ENCODE assay signal across 8 cellular contexts in genomic region chr7:101538596-101539459, GRCh38.
A peak's percentile ranks its signal among the peaks of the same experiment; 100 is the strongest.
DNase-seq lines count a peak whose midpoint lies in the region; ATAC-seq and TF ChIP-seq lines count a peak whose summit lies in the region.

No MANE protein-coding gene starts in this region.

- no peaks in the 10 kb centered on the region for H3K36me3 ChIP-seq in liver (ENCODE audit: control insufficient read depth in 4 of 4, insufficient read depth in 3 of 4, low read depth in 1 of 4, low read length in 3 of 4)

- DNase-seq in EL: peak; percentile 47
- peak; percentile 50 for DNase-seq in LoVo (ENCODE audit: low spot score)
- DNase-seq in activated CD4-positive, CD25-positive, alpha-beta regulatory T cell (lab: John Stamatoyannopoulos, UW): peak; percentile 10 to 42 (median 17)
- DNase-seq in caudate nucleus (lab: John Stamatoyannopoulos, UW): peak in 32 of 61 donors; percentile 1 to 43 (median 10)
- peak; percentile 20 to 45 (median 39) for DNase-seq in stimulated activated CD4-positive, alpha-beta T cell treated with anti-CD3 and anti-CD28 coated beads, TNF-alpha, amount 100 ng/mL, for 48 hours (ENCODE audit: low read depth in 3 of 3)

- H3K27ac ChIP-seq in caudate nucleus (ENCODE audit: low read depth, low read length): no peak overlapping the region
- no peak overlapping the region for H3K27ac ChIP-seq in liver (ENCODE audit: low read depth in 1 of 2, low read length in 2 of 2)

- H3K9me3 ChIP-seq in liver (ENCODE audit: control insufficient read depth in 4 of 4, low read length in 3 of 4): no peaks in the 10 kb centered on the region

- no peak overlapping the region for H3K4me3 ChIP-seq in liver (ENCODE audit: low read depth in 1 of 3, low read length in 3 of 3)

- WGBS in liver: 32% methylated on average over 15 of the region's 15 CpGs

- no peaks in the 10 kb centered on the region for H3K27me3 ChIP-seq in liver (ENCODE audit: control insufficient read depth in 4 of 4, insufficient read depth in 4 of 4, low read length in 3 of 4)

- peak; percentile 81 for TF ChIP-seq CTCF in liver (IDR thresholded peaks at IDR 0.05; ENCODE audit: low read depth, low read length, missing input control)

- H3K9ac ChIP-seq in liver (ENCODE audit: low read depth in 1 of 2, low read length in 2 of 2): no peak overlapping the region

- peaks cover 17 to 41% (median 30%) of the 10 kb centered on the region in 4 donors for H3K4me1 ChIP-seq in liver (ENCODE audit: control insufficient read depth in 4 of 4, insufficient read depth in 4 of 4, low read length in 3 of 4)

- ATAC-seq in GM21737 (IDR thresholded peaks at IDR 0.05; ENCODE audit: unreplicated experiment) (no peak), GM21786 (IDR thresholded peaks at IDR 0.05; ENCODE audit: unreplicated experiment) (no peak)

- peak; percentile 80 to 81 for TF ChIP-seq RAD21 in liver (IDR thresholded peaks at IDR 0.05)

TF ChIP-seq in liver, 16 proteins besides CTCF, POLR2A, EP300 and RAD21:
- TF ChIP-seq NR2F2 (IDR thresholded peaks at IDR 0.05): no peak
- no peak for TF ChIP-seq SP1 (IDR thresholded peaks at IDR 0.05)
- no peak for TF ChIP-seq JUND (IDR thresholded peaks at IDR 0.05)
- TF ChIP-seq, protein P1, sequence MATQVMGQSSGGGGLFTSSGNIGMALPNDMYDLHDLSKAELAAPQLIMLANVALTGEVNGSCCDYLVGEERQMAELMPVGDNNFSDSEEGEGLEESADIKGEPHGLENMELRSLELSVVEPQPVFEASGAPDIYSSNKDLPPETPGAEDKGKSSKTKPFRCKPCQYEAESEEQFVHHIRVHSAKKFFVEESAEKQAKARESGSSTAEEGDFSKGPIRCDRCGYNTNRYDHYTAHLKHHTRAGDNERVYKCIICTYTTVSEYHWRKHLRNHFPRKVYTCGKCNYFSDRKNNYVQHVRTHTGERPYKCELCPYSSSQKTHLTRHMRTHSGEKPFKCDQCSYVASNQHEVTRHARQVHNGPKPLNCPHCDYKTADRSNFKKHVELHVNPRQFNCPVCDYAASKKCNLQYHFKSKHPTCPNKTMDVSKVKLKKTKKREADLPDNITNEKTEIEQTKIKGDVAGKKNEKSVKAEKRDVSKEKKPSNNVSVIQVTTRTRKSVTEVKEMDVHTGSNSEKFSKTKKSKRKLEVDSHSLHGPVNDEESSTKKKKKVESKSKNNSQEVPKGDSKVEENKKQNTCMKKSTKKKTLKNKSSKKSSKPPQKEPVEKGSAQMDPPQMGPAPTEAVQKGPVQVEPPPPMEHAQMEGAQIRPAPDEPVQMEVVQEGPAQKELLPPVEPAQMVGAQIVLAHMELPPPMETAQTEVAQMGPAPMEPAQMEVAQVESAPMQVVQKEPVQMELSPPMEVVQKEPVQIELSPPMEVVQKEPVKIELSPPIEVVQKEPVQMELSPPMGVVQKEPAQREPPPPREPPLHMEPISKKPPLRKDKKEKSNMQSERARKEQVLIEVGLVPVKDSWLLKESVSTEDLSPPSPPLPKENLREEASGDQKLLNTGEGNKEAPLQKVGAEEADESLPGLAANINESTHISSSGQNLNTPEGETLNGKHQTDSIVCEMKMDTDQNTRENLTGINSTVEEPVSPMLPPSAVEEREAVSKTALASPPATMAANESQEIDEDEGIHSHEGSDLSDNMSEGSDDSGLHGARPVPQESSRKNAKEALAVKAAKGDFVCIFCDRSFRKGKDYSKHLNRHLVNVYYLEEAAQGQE (IDR thresholded peaks at IDR 0.05): no peak
- TF ChIP-seq HNF4A (conservative IDR thresholded peaks at IDR 0.05): no peak
- TF ChIP-seq TAF1 (conservative IDR thresholded peaks at IDR 0.05): no peak
- no peak for TF ChIP-seq MAX (IDR thresholded peaks at IDR 0.05)
- no peak for TF ChIP-seq ATF3 (IDR thresholded peaks at IDR 0.05)
- no peak for TF ChIP-seq ZBTB33 (IDR thresholded peaks at IDR 0.05)
- TF ChIP-seq YY1 (IDR thresholded peaks at IDR 0.05): no peak
- no peak for TF ChIP-seq EGR1 (IDR thresholded peaks at IDR 0.05; ENCODE audit: low read depth in 2 of 2)
- TF ChIP-seq GABPA (IDR thresholded peaks at IDR 0.05 in 1 of 2, conservative IDR thresholded peaks at IDR 0.05 in 1 of 2): no peak
